In genomic region chr3:188396900-188397299, GRCh38 we compare ENCODE assay signal across 1 cellular context.
TF ChIP-seq lines count a peak whose summit lies in the region.

No MANE protein-coding gene starts in this region.

TF ChIP-seq in GM12878, 131 proteins besides CTCF, POLR2A, EP300 and RAD21 (continued from another document):
- TF ChIP-seq NBN (IDR thresholded peaks at IDR 0.05) (no peak), RFX5 (IDR thresholded peaks at IDR 0.05; ENCODE audit: low read depth, low read length) (no peak), CEBPZ (IDR thresholded peaks at IDR 0.05; ENCODE audit: low read depth, low read length) (no peak), ZZZ3 (IDR thresholded peaks at IDR 0.05; ENCODE audit: control insufficient read depth, insufficient read length, low read depth) (no peak), SP1 (IDR thresholded peaks at IDR 0.05; ENCODE audit: low read depth, low read length) (no peak), USF2 (IDR thresholded peaks at IDR 0.05; ENCODE audit: borderline replicate concordance, low read depth, low read length) (no peak)
- TF ChIP-seq, protein P1, sequence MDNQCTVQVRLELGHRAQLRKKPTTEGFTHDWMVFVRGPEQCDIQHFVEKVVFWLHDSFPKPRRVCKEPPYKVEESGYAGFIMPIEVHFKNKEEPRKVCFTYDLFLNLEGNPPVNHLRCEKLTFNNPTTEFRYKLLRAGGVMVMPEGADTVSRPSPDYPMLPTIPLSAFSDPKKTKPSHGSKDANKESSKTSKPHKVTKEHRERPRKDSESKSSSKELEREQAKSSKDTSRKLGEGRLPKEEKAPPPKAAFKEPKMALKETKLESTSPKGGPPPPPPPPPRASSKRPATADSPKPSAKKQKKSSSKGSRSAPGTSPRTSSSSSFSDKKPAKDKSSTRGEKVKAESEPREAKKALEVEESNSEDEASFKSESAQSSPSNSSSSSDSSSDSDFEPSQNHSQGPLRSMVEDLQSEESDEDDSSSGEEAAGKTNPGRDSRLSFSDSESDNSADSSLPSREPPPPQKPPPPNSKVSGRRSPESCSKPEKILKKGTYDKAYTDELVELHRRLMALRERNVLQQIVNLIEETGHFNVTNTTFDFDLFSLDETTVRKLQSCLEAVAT (IDR thresholded peaks at IDR 0.05): no peak
